1 cellular context compared by ENCODE assay signal in genomic region chr5:150541895-150542294, GRCh38.
TF ChIP-seq lines count a peak whose summit lies in the region.

No MANE protein-coding gene starts in this region.

TF ChIP-seq in HepG2, 621 proteins besides CTCF, POLR2A, EP300 and RAD21 (continues in another document):
- TF ChIP-seq AFF4 (CRISPR knock-in tag; IDR thresholded peaks at IDR 0.05) (0 out of 2 replicates have a peak, but pooled peaks have one; percentile 14), BHLHE40 (IDR thresholded peaks at IDR 0.05; ENCODE audit: low read length) (no peak), NCOR1 (IDR thresholded peaks at IDR 0.05; ENCODE audit: borderline replicate concordance, low read length) (peak; percentile 45; the same call in 1 of the 2 replicates), RBM39 (IDR thresholded peaks at IDR 0.05; ENCODE audit: low read depth, low read length, poor library complexity, severe bottlenecking) (no peak), NR2F1 (CRISPR knock-in tag; IDR thresholded peaks at IDR 0.05) (peak; percentile 50 to 65; a peak in 3 of 4 replicates), ZSCAN25 (CRISPR knock-in tag; IDR thresholded peaks at IDR 0.05) (no peak), ZNF441 (CRISPR knock-in tag; IDR thresholded peaks at IDR 0.05; ENCODE audit: borderline replicate concordance) (0 out of 2 replicates have a peak, but pooled peaks have one; percentile 19), FOXA3 (CRISPR knock-in tag; IDR thresholded peaks at IDR 0.05) (peak; percentile 49; the same call in 1 of the 2 replicates), SIN3B (IDR thresholded peaks at IDR 0.05; ENCODE audit: low read length) (no peak), NFKBIZ (CRISPR knock-in tag; IDR thresholded peaks at IDR 0.05) (0 out of 2 replicates have a peak, but pooled peaks have one; percentile 33), ZNF776 (CRISPR knock-in tag; IDR thresholded peaks at IDR 0.05) (no peak), ARID5B (CRISPR knock-in tag; IDR thresholded peaks at IDR 0.05) (peak; percentile 49; the same call in 1 of the 2 replicates), GATAD2A (CRISPR knock-in tag; IDR thresholded peaks at IDR 0.05) (peak; percentile 60), ZNF790 (CRISPR knock-in tag; IDR thresholded peaks at IDR 0.05; ENCODE audit: borderline replicate concordance) (no peak), PHF20 (CRISPR knock-in tag; IDR thresholded peaks at IDR 0.05) (no peak), ZC3H4 (CRISPR knock-in tag; IDR thresholded peaks at IDR 0.05; ENCODE audit: borderline replicate concordance) (no peak), ARNT (IDR thresholded peaks at IDR 0.05) (no peak), ZNF329 (CRISPR knock-in tag; IDR thresholded peaks at IDR 0.05; ENCODE audit: low read depth) (no peak), RFX5 (IDR thresholded peaks at IDR 0.05; ENCODE audit: low read depth, low read length) (no peak), ZFP41 (CRISPR knock-in tag; IDR thresholded peaks at IDR 0.05; ENCODE audit: borderline replicate concordance) (no peak), THAP11 (CRISPR knock-in tag; IDR thresholded peaks at IDR 0.05) (0 out of 2 replicates have a peak, but pooled peaks have one; percentile 9), FOXP1 (IDR thresholded peaks at IDR 0.05) (no peak), FOXP1 (CRISPR knock-in tag; IDR thresholded peaks at IDR 0.05) (peak; percentile 42; the same call in 1 of the 2 replicates), RXRB (CRISPR knock-in tag; IDR thresholded peaks at IDR 0.05; ENCODE audit: borderline replicate concordance) (peak; percentile 51; the same call in 1 of the 2 replicates), POLR2AphosphoS2 (IDR thresholded peaks at IDR 0.05; ENCODE audit: low read depth, low read length) (no peak), KDM6A (CRISPR knock-in tag; IDR thresholded peaks at IDR 0.05; ENCODE audit: low read depth) (peak; percentile 28; the same call in 1 of the 2 replicates), BCL6 (CRISPR knock-in tag; IDR thresholded peaks at IDR 0.05) (0 out of 2 replicates have a peak, but pooled peaks have one; percentile 32), ZNF670 (CRISPR knock-in tag; IDR thresholded peaks at IDR 0.05; ENCODE audit: borderline replicate concordance) (no peak), ZFP1 (CRISPR knock-in tag; IDR thresholded peaks at IDR 0.05) (0 out of 2 replicates have a peak, but pooled peaks have one; percentile 27), ISX (CRISPR knock-in tag; conservative IDR thresholded peaks at IDR 0.05) (no peak), ZSCAN31 (CRISPR knock-in tag; IDR thresholded peaks at IDR 0.05; ENCODE audit: low read depth) (0 out of 2 replicates have a peak, but pooled peaks have one; percentile 53), ZKSCAN8 (CRISPR knock-in tag; IDR thresholded peaks at IDR 0.05; ENCODE audit: borderline replicate concordance) (0 out of 2 replicates have a peak, but pooled peaks have one; percentile 22), ELF3 (CRISPR knock-in tag; IDR thresholded peaks at IDR 0.05) (no peak), SKI (IDR thresholded peaks at IDR 0.05; ENCODE audit: partially characterized antibody) (no peak), FOSL2 (CRISPR knock-in tag; IDR thresholded peaks at IDR 0.05) (peak; percentile 47; the same call in 1 of the 2 replicates), EZH2 (conservative IDR thresholded peaks at IDR 0.05; ENCODE audit: low read depth, low read length) (no peak), NR2C2 (CRISPR knock-in tag; IDR thresholded peaks at IDR 0.05; ENCODE audit: borderline replicate concordance) (peak; percentile 55; the same call in 1 of the 2 replicates), TBX3 (IDR thresholded peaks at IDR 0.05; ENCODE audit: borderline replicate concordance) (peak; percentile 6; the same call in 1 of the 2 replicates), SOX13 (IDR thresholded peaks at IDR 0.05) (no peak), SOX13 (CRISPR knock-in tag; conservative IDR thresholded peaks at IDR 0.05 in 1 of 2, IDR thresholded peaks at IDR 0.05 in 1 of 2) (peak in 1 of 2 experiments; percentile 43; a peak in 1 of 4 replicates), THRA (CRISPR knock-in tag; IDR thresholded peaks at IDR 0.05; ENCODE audit: borderline replicate concordance) (peak; percentile 41; the same call in 1 of the 2 replicates), MED1 (CRISPR knock-in tag; IDR thresholded peaks at IDR 0.05) (peak; percentile 77), SRF (IDR thresholded peaks at IDR 0.05; ENCODE audit: low read depth, low read length) (no peak), HDAC2 (CRISPR knock-in tag; IDR thresholded peaks at IDR 0.05) (peak; percentile 56; the same call in 1 of the 2 replicates), KLF12 (CRISPR knock-in tag; IDR thresholded peaks at IDR 0.05; ENCODE audit: borderline replicate concordance) (no peak), ZNF678 (CRISPR knock-in tag; IDR thresholded peaks at IDR 0.05) (no peak; the same call in 1 of the 2 replicates), SIX1 (CRISPR knock-in tag; IDR thresholded peaks at IDR 0.05; ENCODE audit: borderline replicate concordance) (0 out of 2 replicates have a peak, but pooled peaks have one; percentile 16), ZNF337 (CRISPR knock-in tag; IDR thresholded peaks at IDR 0.05; ENCODE audit: borderline replicate concordance, low read depth) (0 out of 2 replicates have a peak, but pooled peaks have one; percentile 11)
- TF ChIP-seq, protein P1, sequence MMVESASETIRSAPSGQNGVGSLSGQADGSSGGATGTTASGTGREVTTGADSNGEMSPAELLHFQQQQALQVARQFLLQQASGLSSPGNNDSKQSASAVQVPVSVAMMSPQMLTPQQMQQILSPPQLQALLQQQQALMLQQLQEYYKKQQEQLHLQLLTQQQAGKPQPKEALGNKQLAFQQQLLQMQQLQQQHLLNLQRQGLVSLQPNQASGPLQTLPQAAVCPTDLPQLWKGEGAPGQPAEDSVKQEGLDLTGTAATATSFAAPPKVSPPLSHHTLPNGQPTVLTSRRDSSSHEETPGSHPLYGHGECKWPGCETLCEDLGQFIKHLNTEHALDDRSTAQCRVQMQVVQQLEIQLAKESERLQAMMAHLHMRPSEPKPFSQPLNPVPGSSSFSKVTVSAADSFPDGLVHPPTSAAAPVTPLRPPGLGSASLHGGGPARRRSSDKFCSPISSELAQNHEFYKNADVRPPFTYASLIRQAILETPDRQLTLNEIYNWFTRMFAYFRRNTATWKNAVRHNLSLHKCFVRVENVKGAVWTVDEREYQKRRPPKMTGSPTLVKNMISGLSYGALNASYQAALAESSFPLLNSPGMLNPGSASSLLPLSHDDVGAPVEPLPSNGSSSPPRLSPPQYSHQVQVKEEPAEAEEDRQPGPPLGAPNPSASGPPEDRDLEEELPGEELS (CRISPR knock-in tag; IDR thresholded peaks at IDR 0.05): 0 out of 2 replicates have a peak, but pooled peaks have one; percentile 32
- TF ChIP-seq, protein P2, sequence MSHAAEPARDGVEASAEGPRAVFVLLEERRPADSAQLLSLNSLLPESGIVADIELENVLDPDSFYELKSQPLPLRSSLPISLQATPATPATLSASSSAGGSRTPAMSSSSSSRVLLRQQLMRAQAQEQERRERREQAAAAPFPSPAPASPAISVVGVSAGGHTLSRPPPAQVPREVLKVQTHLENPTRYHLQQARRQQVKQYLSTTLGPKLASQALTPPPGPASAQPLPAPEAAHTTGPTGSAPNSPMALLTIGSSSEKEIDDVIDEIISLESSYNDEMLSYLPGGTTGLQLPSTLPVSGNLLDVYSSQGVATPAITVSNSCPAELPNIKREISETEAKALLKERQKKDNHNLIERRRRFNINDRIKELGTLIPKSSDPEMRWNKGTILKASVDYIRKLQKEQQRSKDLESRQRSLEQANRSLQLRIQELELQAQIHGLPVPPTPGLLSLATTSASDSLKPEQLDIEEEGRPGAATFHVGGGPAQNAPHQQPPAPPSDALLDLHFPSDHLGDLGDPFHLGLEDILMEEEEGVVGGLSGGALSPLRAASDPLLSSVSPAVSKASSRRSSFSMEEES (CRISPR knock-in tag; IDR thresholded peaks at IDR 0.05): peak; percentile 88
- TF ChIP-seq, protein P3, sequence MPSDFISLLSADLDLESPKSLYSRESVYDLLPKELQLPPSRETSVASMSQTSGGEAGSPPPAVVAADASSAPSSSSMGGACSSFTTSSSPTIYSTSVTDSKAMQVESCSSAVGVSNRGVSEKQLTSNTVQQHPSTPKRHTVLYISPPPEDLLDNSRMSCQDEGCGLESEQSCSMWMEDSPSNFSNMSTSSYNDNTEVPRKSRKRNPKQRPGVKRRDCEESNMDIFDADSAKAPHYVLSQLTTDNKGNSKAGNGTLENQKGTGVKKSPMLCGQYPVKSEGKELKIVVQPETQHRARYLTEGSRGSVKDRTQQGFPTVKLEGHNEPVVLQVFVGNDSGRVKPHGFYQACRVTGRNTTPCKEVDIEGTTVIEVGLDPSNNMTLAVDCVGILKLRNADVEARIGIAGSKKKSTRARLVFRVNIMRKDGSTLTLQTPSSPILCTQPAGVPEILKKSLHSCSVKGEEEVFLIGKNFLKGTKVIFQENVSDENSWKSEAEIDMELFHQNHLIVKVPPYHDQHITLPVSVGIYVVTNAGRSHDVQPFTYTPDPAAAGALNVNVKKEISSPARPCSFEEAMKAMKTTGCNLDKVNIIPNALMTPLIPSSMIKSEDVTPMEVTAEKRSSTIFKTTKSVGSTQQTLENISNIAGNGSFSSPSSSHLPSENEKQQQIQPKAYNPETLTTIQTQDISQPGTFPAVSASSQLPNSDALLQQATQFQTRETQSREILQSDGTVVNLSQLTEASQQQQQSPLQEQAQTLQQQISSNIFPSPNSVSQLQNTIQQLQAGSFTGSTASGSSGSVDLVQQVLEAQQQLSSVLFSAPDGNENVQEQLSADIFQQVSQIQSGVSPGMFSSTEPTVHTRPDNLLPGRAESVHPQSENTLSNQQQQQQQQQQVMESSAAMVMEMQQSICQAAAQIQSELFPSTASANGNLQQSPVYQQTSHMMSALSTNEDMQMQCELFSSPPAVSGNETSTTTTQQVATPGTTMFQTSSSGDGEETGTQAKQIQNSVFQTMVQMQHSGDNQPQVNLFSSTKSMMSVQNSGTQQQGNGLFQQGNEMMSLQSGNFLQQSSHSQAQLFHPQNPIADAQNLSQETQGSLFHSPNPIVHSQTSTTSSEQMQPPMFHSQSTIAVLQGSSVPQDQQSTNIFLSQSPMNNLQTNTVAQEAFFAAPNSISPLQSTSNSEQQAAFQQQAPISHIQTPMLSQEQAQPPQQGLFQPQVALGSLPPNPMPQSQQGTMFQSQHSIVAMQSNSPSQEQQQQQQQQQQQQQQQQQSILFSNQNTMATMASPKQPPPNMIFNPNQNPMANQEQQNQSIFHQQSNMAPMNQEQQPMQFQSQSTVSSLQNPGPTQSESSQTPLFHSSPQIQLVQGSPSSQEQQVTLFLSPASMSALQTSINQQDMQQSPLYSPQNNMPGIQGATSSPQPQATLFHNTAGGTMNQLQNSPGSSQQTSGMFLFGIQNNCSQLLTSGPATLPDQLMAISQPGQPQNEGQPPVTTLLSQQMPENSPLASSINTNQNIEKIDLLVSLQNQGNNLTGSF (CRISPR knock-in tag; IDR thresholded peaks at IDR 0.05): no peak
